ENCODE assay signal across 1 cellular context in genomic region chr3:46314517-46314916, GRCh38.
TF ChIP-seq lines count a peak whose summit lies in the region.

No MANE protein-coding gene starts in this region.

TF ChIP-seq in GM12878, 131 proteins besides CTCF, POLR2A, EP300 and RAD21:
- TF ChIP-seq BCL3 (IDR thresholded peaks at IDR 0.05; ENCODE audit: borderline replicate concordance, insufficient read depth, low read depth, low read length, poor library complexity, severe bottlenecking) = no peak
- TF ChIP-seq FOXK2 (IDR thresholded peaks at IDR 0.05) = no peak
- no peak for TF ChIP-seq TARDBP (IDR thresholded peaks at IDR 0.05; ENCODE audit: borderline replicate concordance)
- TF ChIP-seq DPF2 (IDR thresholded peaks at IDR 0.05) = 0 out of 2 replicates have a peak, but pooled peaks have one; percentile 25
- TF ChIP-seq ZNF24 (IDR thresholded peaks at IDR 0.05) = peak; percentile 89
- TF ChIP-seq TCF7 (IDR thresholded peaks at IDR 0.05; ENCODE audit: borderline replicate concordance) = no peak
- TF ChIP-seq CEBPB (IDR thresholded peaks at IDR 0.05; ENCODE audit: borderline replicate concordance in 1 of 2, low read depth in 2 of 2, low read length in 2 of 2) = no peak
- TF ChIP-seq RUNX3 (IDR thresholded peaks at IDR 0.05; ENCODE audit: low read length) = peak; percentile 62; the same call in 1 of the 2 replicates
- TF ChIP-seq BCLAF1 (IDR thresholded peaks at IDR 0.05) = no peak
- TF ChIP-seq MTA2 (IDR thresholded peaks at IDR 0.05; ENCODE audit: low read depth) = 0 out of 2 replicates have a peak, but pooled peaks have one; percentile 57
- TF ChIP-seq ATF7 (IDR thresholded peaks at IDR 0.05; ENCODE audit: low read depth) = no peak
- no peak for TF ChIP-seq LARP7 (IDR thresholded peaks at IDR 0.05)
- no peak for TF ChIP-seq SMARCA5 (IDR thresholded peaks at IDR 0.05)
- no peak for TF ChIP-seq IRF3 (IDR thresholded peaks at IDR 0.05)
- TF ChIP-seq EGR1 (IDR thresholded peaks at IDR 0.05; ENCODE audit: borderline replicate concordance in 1 of 2, low read depth in 2 of 2, low read length in 2 of 2) = no peak
- TF ChIP-seq USF2 (IDR thresholded peaks at IDR 0.05; ENCODE audit: borderline replicate concordance, low read depth, low read length) = no peak
- no peak for TF ChIP-seq POLR2AphosphoS5 (IDR thresholded peaks at IDR 0.05; ENCODE audit: low read length)
- TF ChIP-seq IKZF2 (IDR thresholded peaks at IDR 0.05) = peak; percentile 71 to 73; a peak in 3 of 4 replicates
- TF ChIP-seq IKZF1 (conservative IDR thresholded peaks at IDR 0.05) = peak; percentile 65
- TF ChIP-seq PRDM15 (CRISPR knock-in tag; IDR thresholded peaks at IDR 0.05) = no peak
- no peak for TF ChIP-seq NR2C1 (IDR thresholded peaks at IDR 0.05)
- TF ChIP-seq CBX3 (IDR thresholded peaks at IDR 0.05; ENCODE audit: borderline replicate concordance, low read depth) = no peak
TF ChIP-seq in GM12878: peak in this region for 6.
